In the genomic region with DNA sequence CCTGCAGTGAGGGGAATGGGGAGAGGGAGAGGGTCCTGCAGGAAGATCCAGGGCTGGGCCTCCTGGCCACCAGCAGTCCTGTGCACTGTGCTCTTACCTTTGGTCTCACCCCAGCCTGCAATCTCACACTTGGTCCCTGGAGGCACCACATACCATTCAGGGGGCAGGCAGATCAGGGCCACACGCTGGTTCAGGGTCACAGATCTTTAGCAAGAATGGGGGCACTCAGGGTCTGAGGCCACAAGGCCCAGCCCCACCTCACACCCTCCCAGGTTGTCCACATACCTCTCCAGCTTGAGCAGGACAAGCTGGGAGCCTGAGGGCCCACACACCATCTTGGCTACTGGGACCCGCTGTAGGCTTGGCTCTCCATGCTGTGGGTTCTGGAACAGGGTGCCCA, we compare ENCODE assay signal across 3 cellular contexts. TPM values are rescaled to one million over a fixed set of nuclear protein-coding genes. Genes with fewer than 3 reads are reported as not detected.
"Had no signal": no experiment of that assay in that cellular context is flagged by ENCODE, and none has a peak within 500 bp of the region (broad histone marks: within the 10 kb centered on the region; RNA-seq: fewer than 3 reads in every experiment).

No MANE protein-coding gene starts in this region.

RNA-seq across cellular contexts. Expression of a gene that starts 35.0 kb away (rescaled TPM):
- total RNA-seq: GM23248, H4, IMR-90 had no signal
